In the genomic region with DNA sequence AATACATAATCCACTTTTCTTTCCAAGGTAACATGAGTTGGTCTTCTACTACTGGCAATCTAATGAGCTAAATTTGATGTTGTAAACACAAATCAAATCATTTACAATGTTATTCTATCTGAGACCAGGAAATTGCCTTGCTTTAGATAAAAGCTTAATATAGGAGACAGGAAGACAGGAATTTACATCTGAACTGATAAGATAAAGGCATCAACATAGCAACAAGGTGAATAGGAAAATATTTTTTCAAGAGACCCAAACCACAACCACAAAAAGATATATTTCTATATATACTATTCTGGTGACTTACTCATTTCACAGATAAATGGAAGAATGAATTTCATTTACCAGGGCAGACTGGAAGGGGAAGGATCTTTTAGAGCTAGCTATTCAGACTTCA, we compare ENCODE assay signal across 35 cellular contexts. TPM values are rescaled to one million over a fixed set of nuclear protein-coding genes. Genes with fewer than 3 reads are reported as not detected.
"Had no signal": no experiment of that assay in that cellular context is flagged by ENCODE, and none has a peak within 500 bp of the region (broad histone marks: within the 10 kb centered on the region; RNA-seq: fewer than 3 reads in every experiment).

No MANE protein-coding gene starts in this region.

- ATAC-seq: Panc1, Right ventricle myocardium inferior, SK-N-SH treated with all-trans-retinoic acid at 6 μM for 48 hours had no signal

- H3K27ac ChIP-seq: PC-9, RWPE1, SJCRH30, SK-N-MC had no signal

- H3K27me3 ChIP-seq: MG63, SJCRH30 had no signal

- H3K4me1 ChIP-seq: SJCRH30 had no signal

- H3K4me2 ChIP-seq: PC-9 had no signal

- H3K36me3 ChIP-seq: MG63, SJCRH30 had no signal

- H3K9me3 ChIP-seq: MG63, SJCRH30 had no signal

- H3K4me3 ChIP-seq: MG63, PC-9, SJCRH30, SK-N-MC had no signal

- DNase-seq: Kasumi-1, MG63, NCI-H1048, NCI-H1092 treated with DMSO at 0.1 percent for 48 hours, NCI-H1105 treated with DMSO at 0.1 percent for 48 hours, NCI-H1417, NCI-H1436, NCI-H146, NCI-H1694, NCI-H187, NCI-H1930, NCI-H2029 treated with DMSO at 0.1 percent for 48 hours, NCI-H2081 treated with DMSO at 0.1 percent for 48 hours, NCI-H2107, NCI-H2171, NCI-H226, NCI-H446 treated with DMSO at 0.1 percent for 48 hours, NCI-H510A, NCI-H524, NCI-H526, NCI-H69, NCI-H748 treated with DMSO at 0.1 percent for 48 hours, NCI-H82, PC-9, SHP77, SIG-M5, SJCRH30 had no signal

- H2AFZ ChIP-seq: PC-9 had no signal

RNA-seq across cellular contexts. Expression of gene CALCR, which starts 46.3 kb away (rescaled TPM):
- total RNA-seq: M059J, OCI-LY7, PC-9, RPMI7951 had no signal
